ENCODE assay signal across 1 cellular context in the genomic region with DNA sequence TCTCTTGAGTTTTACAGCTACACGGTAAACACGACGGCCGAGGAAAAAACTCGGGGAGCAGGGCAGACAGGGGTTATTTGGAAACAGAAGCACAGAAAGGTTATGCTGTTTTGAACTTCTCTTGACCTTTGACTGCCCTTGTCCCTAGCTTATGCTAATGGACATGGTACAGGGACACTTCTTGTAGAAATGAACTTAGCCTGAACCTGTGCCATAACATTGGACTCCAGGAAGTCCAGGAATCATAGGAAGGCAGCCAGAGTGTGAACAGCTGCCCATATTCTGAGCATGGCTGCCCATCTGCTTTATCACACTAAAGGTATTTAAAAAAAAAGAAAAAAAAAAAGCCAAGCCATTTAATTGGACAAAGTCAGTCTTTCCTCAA.
TF ChIP-seq lines count a peak whose summit lies in the region.

No MANE protein-coding gene starts in this region.

TF ChIP-seq in liver, 16 proteins besides CTCF, POLR2A, EP300 and RAD21 (continued from another document):
- TF ChIP-seq FOXA1 (IDR thresholded peaks at IDR 0.05) = no peak
- TF ChIP-seq, protein P1, sequence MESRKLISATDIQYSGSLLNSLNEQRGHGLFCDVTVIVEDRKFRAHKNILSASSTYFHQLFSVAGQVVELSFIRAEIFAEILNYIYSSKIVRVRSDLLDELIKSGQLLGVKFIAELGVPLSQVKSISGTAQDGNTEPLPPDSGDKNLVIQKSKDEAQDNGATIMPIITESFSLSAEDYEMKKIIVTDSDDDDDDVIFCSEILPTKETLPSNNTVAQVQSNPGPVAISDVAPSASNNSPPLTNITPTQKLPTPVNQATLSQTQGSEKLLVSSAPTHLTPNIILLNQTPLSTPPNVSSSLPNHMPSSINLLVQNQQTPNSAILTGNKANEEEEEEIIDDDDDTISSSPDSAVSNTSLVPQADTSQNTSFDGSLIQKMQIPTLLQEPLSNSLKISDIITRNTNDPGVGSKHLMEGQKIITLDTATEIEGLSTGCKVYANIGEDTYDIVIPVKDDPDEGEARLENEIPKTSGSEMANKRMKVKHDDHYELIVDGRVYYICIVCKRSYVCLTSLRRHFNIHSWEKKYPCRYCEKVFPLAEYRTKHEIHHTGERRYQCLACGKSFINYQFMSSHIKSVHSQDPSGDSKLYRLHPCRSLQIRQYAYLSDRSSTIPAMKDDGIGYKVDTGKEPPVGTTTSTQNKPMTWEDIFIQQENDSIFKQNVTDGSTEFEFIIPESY (IDR thresholded peaks at IDR 0.05) = no peak
